10 cellular contexts compared by ENCODE assay signal in the genomic region with DNA sequence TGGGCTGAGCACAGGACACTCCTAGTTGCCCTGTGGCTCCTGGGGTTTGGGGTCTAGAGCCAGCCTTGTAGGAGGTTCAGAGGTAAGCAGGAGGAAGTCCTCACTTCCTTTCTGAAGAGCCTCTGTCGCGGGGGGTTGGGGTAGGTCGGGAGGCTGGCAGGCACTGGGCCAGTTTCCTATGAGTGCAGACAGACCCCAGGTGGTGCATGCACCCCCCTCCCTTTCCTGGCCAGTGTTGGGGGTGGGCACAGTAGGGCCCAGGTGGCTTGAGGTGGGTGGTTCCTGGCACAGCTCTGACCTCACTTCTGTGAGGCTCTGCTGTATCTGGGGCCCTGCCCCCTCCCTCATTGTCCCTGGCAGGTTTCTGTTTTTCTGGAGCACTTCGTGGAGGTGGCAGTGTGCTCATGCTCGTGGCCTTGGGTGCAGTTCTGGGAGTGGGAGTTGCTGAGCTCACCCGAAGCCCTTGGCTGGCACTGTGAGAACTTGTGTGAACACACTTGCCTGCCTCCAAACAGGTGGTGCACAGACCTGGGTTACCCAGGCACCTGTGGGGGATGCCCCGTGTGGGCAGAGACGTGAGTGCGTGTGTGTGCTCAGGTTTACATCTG. TPM values are rescaled to one million over a fixed set of nuclear protein-coding genes. Genes with fewer than 3 reads are reported as not detected.
DNase-seq lines count a peak whose midpoint lies in the region; ATAC-seq, FAIRE-seq and TF ChIP-seq lines count a peak whose summit lies in the region.
"Had no signal": no experiment of that assay in that cellular context is flagged by ENCODE, and none has a peak within 500 bp of the region (broad histone marks: within the 10 kb centered on the region; RNA-seq: fewer than 3 reads in every experiment).

No MANE protein-coding gene starts in this region.

- ATAC-seq in HG02852 (IDR thresholded peaks at IDR 0.05; ENCODE audit: unreplicated experiment) (no peak), HG02759 (IDR thresholded peaks at IDR 0.05; ENCODE audit: unreplicated experiment) (no peak)

- peak overlapping the region; percentile 74 for H3K4me2 ChIP-seq in endothelial cell of umbilical vein (ENCODE audit: insufficient read depth, low read length)

- no TSS peak for BruUV-seq in endothelial cell of umbilical vein (replicated peaks; lab: Mats Ljungman, UMichigan)

- intact Hi-C loops in activated CD4-positive, alpha-beta memory T cell treated with anti-CD3 and anti-CD28 coated beads for 36 hours (cut with micrococcal nuclease): no loop called here
- intact Hi-C loops in endothelial cell of umbilical vein (cut with micrococcal nuclease): loop anchor here (2.0 kb wide), 1 partner anchor 20 kb away; no protein-coding TSS in a partner anchor

- peaks cover 3% of the 10 kb centered on the region for H3K79me2 ChIP-seq in endothelial cell of umbilical vein (ENCODE audit: control insufficient read depth, insufficient read depth, low read length)

- H3K27me3 Mint-ChIP-seq in activated CD4-positive, alpha-beta memory T cell treated with anti-CD3 and anti-CD28 coated beads for 36 hours: peaks cover 8% of the 10 kb centered on the region
- H3K27me3 Mint-ChIP-seq in activated CD4-positive, alpha-beta memory T cell treated with anti-CD3 and anti-CD28 coated beads, Interleukin-2, amount 10 ng/mL, durations not matched to agents 7 days and 5 days: peaks cover 49% of the 10 kb centered on the region
- H3K27me3 Mint-ChIP-seq in T-helper 1 cell treated with Interleukin-12 subunit alpha and Interleukin-12 subunit beta and Interleukin-4 antibody, amounts not matched to agents 30 μg/mL and 1 μg/mL, for 36 hours (ENCODE audit: low read depth): peaks cover 64% of the 10 kb centered on the region

- H3K4me1 ChIP-seq in endothelial cell of umbilical vein (ENCODE audit: control insufficient read depth, extremely low read depth, insufficient read depth, low read length): peaks cover 44% of the 10 kb centered on the region
- H3K4me1 ChIP-seq in stomach smooth muscle (ENCODE audit: control insufficient read depth, insufficient read depth, low read length): peaks cover 61% of the 10 kb centered on the region
- H3K4me1 ChIP-seq: BE2C had no signal

- no peak for FAIRE-seq in endothelial cell of umbilical vein (lab: Jason Lieb, UNC)
- FAIRE-seq: TTC549 had no signal

- H3K9me3 ChIP-seq in endothelial cell of umbilical vein (replicated peaks; ENCODE audit: control insufficient read depth, insufficient read depth, low read length) (no peaks in the 10 kb centered on the region), stomach smooth muscle (ENCODE audit: control insufficient read depth in 2 of 2, low read length in 2 of 2) (no peaks in the 10 kb centered on the region)
- H3K9me3 ChIP-seq: BE2C had no signal

- H3K27ac Mint-ChIP-seq in activated CD4-positive, alpha-beta memory T cell treated with anti-CD3 and anti-CD28 coated beads for 36 hours: no peak overlapping the region
- no peak overlapping the region for H3K27ac Mint-ChIP-seq in activated CD4-positive, alpha-beta memory T cell treated with anti-CD3 and anti-CD28 coated beads, Interleukin-2, amount 10 ng/mL, durations not matched to agents 7 days and 5 days
- H3K27ac Mint-ChIP-seq in T-helper 1 cell treated with Interleukin-12 subunit alpha and Interleukin-12 subunit beta and Interleukin-4 antibody, amounts not matched to agents 30 μg/mL and 1 μg/mL, for 36 hours: no peak overlapping the region

- peak; percentile 25 for DNase-seq in activated CD4-positive, alpha-beta memory T cell treated with anti-CD3 and anti-CD28 coated beads for 36 hours
- no peak for DNase-seq in activated CD4-positive, alpha-beta memory T cell treated with anti-CD3 and anti-CD28 coated beads, Interleukin-2, amount 10 ng/mL, durations not matched to agents 7 days and 5 days
- no peak for DNase-seq in endothelial cell of umbilical vein (ENCODE audit: low read depth, low spot score)
- DNase-seq in hippocampal formation (lab: John Stamatoyannopoulos, UW): no peak
- DNase-seq: BE2C had no signal

- no peak for TF ChIP-seq CTCF in endothelial cell of umbilical vein (IDR thresholded peaks at IDR 0.05; ENCODE audit: extremely low read depth in 1 of 2, insufficient read depth in 1 of 2, low read depth in 1 of 2, low read length in 2 of 2)

- H3K27ac ChIP-seq in endothelial cell of umbilical vein (ENCODE audit: insufficient read depth, low read depth, low read length): no peak overlapping the region
- peak overlapping the region; percentile 84 for H3K27ac ChIP-seq in stomach smooth muscle (ENCODE audit: low read length)

- no peaks in the 10 kb centered on the region for H3K36me3 Mint-ChIP-seq in activated CD4-positive, alpha-beta memory T cell treated with anti-CD3 and anti-CD28 coated beads for 36 hours
- no peaks in the 10 kb centered on the region for H3K36me3 Mint-ChIP-seq in activated CD4-positive, alpha-beta memory T cell treated with anti-CD3 and anti-CD28 coated beads, Interleukin-2, amount 10 ng/mL, durations not matched to agents 7 days and 5 days (ENCODE audit: low read depth)
- no peaks in the 10 kb centered on the region for H3K36me3 Mint-ChIP-seq in T-helper 1 cell treated with Interleukin-12 subunit alpha and Interleukin-12 subunit beta and Interleukin-4 antibody, amounts not matched to agents 30 μg/mL and 1 μg/mL, for 36 hours (ENCODE audit: low read depth)

- H3K9ac ChIP-seq in endothelial cell of umbilical vein (replicated peaks; ENCODE audit: extremely low read depth, insufficient read depth, low read length) (no peak overlapping the region), stomach smooth muscle (ENCODE audit: low read length in 2 of 2) (peak overlapping the region; percentile 82 to 84)

- dilution Hi-C loops in endothelial cell of umbilical vein (cut with MboI; ENCODE audit: extremely low pct_ligation_motif_present, low sequenced_read_pairs): no loop called here

- H2AFZ ChIP-seq in endothelial cell of umbilical vein (ENCODE audit: low read depth, low read length): no peak overlapping the region

- TF ChIP-seq POLR2A in endothelial cell of umbilical vein (IDR thresholded peaks at IDR 0.05; ENCODE audit: low read depth, low read length): no peak

- H3K4me3 ChIP-seq in endothelial cell of umbilical vein (replicated peaks in 1 of 3; ENCODE audit: insufficient read depth in 1 of 3, low read depth in 1 of 3, low read length in 3 of 3) (peak overlapping the region in 1 of 3 experiments; percentile 71), stomach smooth muscle (ENCODE audit: low read length in 2 of 2) (peak overlapping the region; percentile 52 to 82)

- peaks cover 0 to 2% of the 10 kb centered on the region in 2 experiments for H3K27me3 ChIP-seq in endothelial cell of umbilical vein (ENCODE audit: control insufficient read depth in 2 of 2, insufficient read depth in 2 of 2, low read length in 2 of 2)
- no peaks in the 10 kb centered on the region for H3K27me3 ChIP-seq in stomach smooth muscle (ENCODE audit: control insufficient read depth in 1 of 2, insufficient read depth in 2 of 2, low read length in 2 of 2)
- H3K27me3 ChIP-seq: BE2C had no signal

- CTCF ChIA-PET in activated CD4-positive, alpha-beta memory T cell treated with anti-CD3 and anti-CD28 coated beads for 36 hours (lab: Charles Lee): interaction anchor here (0.6 kb wide), 1 partner anchor 320 kb away, joined by 3 read pairs; no protein-coding TSS in a partner anchor
- CTCF ChIA-PET in activated CD4-positive, alpha-beta memory T cell treated with anti-CD3 and anti-CD28 coated beads, Interleukin-2, amount 10 ng/mL, durations not matched to agents 7 days and 5 days (lab: Charles Lee): interaction anchor here (0.9 kb wide), 1 partner anchor 19 kb away, joined by 3 read pairs; no protein-coding TSS in a partner anchor
- CTCF ChIA-PET in endothelial cell of umbilical vein (lab: Charles Lee): interaction anchor here (1.0 kb wide), 1 partner anchor 19 kb away, joined by 6 read pairs; no protein-coding TSS in a partner anchor

- H3K4me3 Mint-ChIP-seq in activated CD4-positive, alpha-beta memory T cell treated with anti-CD3 and anti-CD28 coated beads for 36 hours: peak overlapping the region; percentile 17
- no peak overlapping the region for H3K4me3 Mint-ChIP-seq in activated CD4-positive, alpha-beta memory T cell treated with anti-CD3 and anti-CD28 coated beads, Interleukin-2, amount 10 ng/mL, durations not matched to agents 7 days and 5 days
- H3K4me3 Mint-ChIP-seq in T-helper 1 cell treated with Interleukin-12 subunit alpha and Interleukin-12 subunit beta and Interleukin-4 antibody, amounts not matched to agents 30 μg/mL and 1 μg/mL, for 36 hours: peak overlapping the region; percentile 47

- peaks cover 32% of the 10 kb centered on the region for H3K4me1 Mint-ChIP-seq in activated CD4-positive, alpha-beta memory T cell treated with anti-CD3 and anti-CD28 coated beads for 36 hours (ENCODE audit: low read depth)
- H3K4me1 Mint-ChIP-seq in activated CD4-positive, alpha-beta memory T cell treated with anti-CD3 and anti-CD28 coated beads, Interleukin-2, amount 10 ng/mL, durations not matched to agents 7 days and 5 days: peaks cover 32% of the 10 kb centered on the region
- H3K4me1 Mint-ChIP-seq in T-helper 1 cell treated with Interleukin-12 subunit alpha and Interleukin-12 subunit beta and Interleukin-4 antibody, amounts not matched to agents 30 μg/mL and 1 μg/mL, for 36 hours (ENCODE audit: low read depth): peaks cover 22% of the 10 kb centered on the region

- no peaks in the 10 kb centered on the region for H3K9me1 ChIP-seq in endothelial cell of umbilical vein (replicated peaks; ENCODE audit: control insufficient read depth, extremely low read depth, insufficient read depth, low read length)

- no peaks in the 10 kb centered on the region for H4K20me1 ChIP-seq in endothelial cell of umbilical vein (replicated peaks; ENCODE audit: control insufficient read depth, extremely low read depth, insufficient read depth, low read length)

- H3K36me3 ChIP-seq in endothelial cell of umbilical vein (ENCODE audit: control insufficient read depth in 2 of 2, extremely low read depth in 1 of 2, insufficient read depth in 2 of 2, low read length in 2 of 2) (no peaks in the 10 kb centered on the region), stomach smooth muscle (ENCODE audit: control insufficient read depth in 2 of 2, insufficient read depth in 2 of 2, low read length in 2 of 2) (no peaks in the 10 kb centered on the region)
- H3K36me3 ChIP-seq: BE2C had no signal

- POLR2A ChIA-PET in activated CD4-positive, alpha-beta memory T cell treated with anti-CD3 and anti-CD28 coated beads for 36 hours (lab: Charles Lee): no interaction called here
- POLR2A ChIA-PET in activated CD4-positive, alpha-beta memory T cell treated with anti-CD3 and anti-CD28 coated beads, Interleukin-2, amount 10 ng/mL, durations not matched to agents 7 days and 5 days (lab: Charles Lee): no interaction called here
- POLR2A ChIA-PET in endothelial cell of umbilical vein (lab: Charles Lee): no interaction called here

- no peaks in the 10 kb centered on the region for H3K9me3 Mint-ChIP-seq in activated CD4-positive, alpha-beta memory T cell treated with anti-CD3 and anti-CD28 coated beads for 36 hours
- H3K9me3 Mint-ChIP-seq in activated CD4-positive, alpha-beta memory T cell treated with anti-CD3 and anti-CD28 coated beads, Interleukin-2, amount 10 ng/mL, durations not matched to agents 7 days and 5 days: no peaks in the 10 kb centered on the region
- no peaks in the 10 kb centered on the region for H3K9me3 Mint-ChIP-seq in T-helper 1 cell treated with Interleukin-12 subunit alpha and Interleukin-12 subunit beta and Interleukin-4 antibody, amounts not matched to agents 30 μg/mL and 1 μg/mL, for 36 hours

RNA-seq across cellular contexts. Expression of gene PALD1, which starts 1.8 kb away (rescaled TPM):
- total RNA-seq in activated CD4-positive, alpha-beta memory T cell treated with anti-CD3 and anti-CD28 coated beads for 36 hours: under 1 TPM; 0.41 to 0.48 TPM
- under 1 TPM; 0.08 to 0.15 TPM for total RNA-seq in activated CD4-positive, alpha-beta memory T cell treated with anti-CD3 and anti-CD28 coated beads, Interleukin-2, amount 10 ng/mL, durations not matched to agents 7 days and 5 days
- 62.1 and 73.3 TPM in 2 replicates for total RNA-seq in endothelial cell of umbilical vein
- 16.6 and 20.7 TPM in 2 replicates for polyA plus RNA-seq in endothelial cell of umbilical vein
- 11.0 and 14.2 TPM in 2 replicates for polyA plus RNA-seq in endothelial cell of umbilical vein (2011; cell fraction: cytosol; rRNA removed)
- 36.2 and 39.1 TPM in 2 replicates for polyA plus RNA-seq in endothelial cell of umbilical vein (2011; cell fraction: nucleus; rRNA removed)
- polyA plus RNA-seq in endothelial cell of umbilical vein (2012): 8.0 and 14.0 TPM in 2 replicates
- 22.8 and 25.4 TPM in 2 replicates for polyA minus RNA-seq in endothelial cell of umbilical vein
- polyA minus RNA-seq in endothelial cell of umbilical vein (2011; cell fraction: cytosol; rRNA and poly(A)+ RNA removed): not detected
- polyA minus RNA-seq in endothelial cell of umbilical vein (2011; cell fraction: nucleus; rRNA and poly(A)+ RNA removed): 10.0 and 13.9 TPM in 2 replicates

RNA-seq across cellular contexts. Expression of gene NODAL, which starts 38.9 kb away (rescaled TPM):
- not detected for total RNA-seq in activated CD4-positive, alpha-beta memory T cell treated with anti-CD3 and anti-CD28 coated beads for 36 hours
- under 1 TPM in 1 of 2 experiments, not detected in 1; 0.25 TPM for total RNA-seq in activated CD4-positive, alpha-beta memory T cell treated with anti-CD3 and anti-CD28 coated beads, Interleukin-2, amount 10 ng/mL, durations not matched to agents 7 days and 5 days
- not detected in 2 replicates for total RNA-seq in endothelial cell of umbilical vein
- not detected in 2 replicates for polyA plus RNA-seq in endothelial cell of umbilical vein
- polyA plus RNA-seq in endothelial cell of umbilical vein (2011; cell fraction: cytosol; rRNA removed): not detected in 2 replicates
- not detected in 2 replicates for polyA plus RNA-seq in endothelial cell of umbilical vein (2011; cell fraction: nucleus; rRNA removed)
- not detected in 2 replicates for polyA plus RNA-seq in endothelial cell of umbilical vein (2012)
- not detected in 2 replicates for polyA minus RNA-seq in endothelial cell of umbilical vein
- polyA minus RNA-seq in endothelial cell of umbilical vein (2011; cell fraction: cytosol; rRNA and poly(A)+ RNA removed): not detected
- polyA minus RNA-seq in endothelial cell of umbilical vein (2011; cell fraction: nucleus; rRNA and poly(A)+ RNA removed): not detected in 2 replicates

Comparison
In these comparisons a context has a peak if more than half of its experiments do, and no peak if none do; other contexts are left out.
1. RNA of gene PALD1, which starts 1.8 kb away (total RNA-seq): 62.1 to 73.3 TPM in endothelial cell of umbilical vein; 0.41 to 0.48 TPM in activated CD4-positive, alpha-beta memory T cell treated with anti-CD3 and anti-CD28 coated beads for 36 hours and 0.08 to 0.15 TPM in activated CD4-positive, alpha-beta memory T cell treated with anti-CD3 and anti-CD28 coated beads, Interleukin-2, amount 10 ng/mL, durations not matched to agents 7 days and 5 days; every median in the first group is over 10 times any median in the second.